ENCODE assay signal across 1 cellular context in the genomic region with DNA sequence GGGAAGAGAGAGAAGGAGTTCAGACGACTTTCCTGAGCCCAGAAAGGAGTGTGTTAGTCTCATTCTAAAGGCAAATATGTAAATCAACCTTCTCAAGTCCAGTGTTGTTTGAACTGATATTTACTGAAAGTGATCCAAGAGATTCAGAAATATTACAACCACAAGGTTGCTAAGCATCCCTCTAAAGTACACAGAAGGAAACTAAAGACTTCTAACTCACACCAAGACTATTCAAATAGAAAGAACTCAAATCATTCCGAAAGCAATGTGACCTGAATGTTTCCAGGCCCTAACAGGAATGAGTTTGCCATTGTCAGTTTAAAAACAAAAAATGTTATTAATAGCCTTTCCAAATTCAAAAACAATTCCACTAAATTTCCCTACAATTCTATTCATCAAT.
TF ChIP-seq lines count a peak whose summit lies in the region.

No MANE protein-coding gene starts in this region.

TF ChIP-seq in GM12878, 131 proteins besides CTCF, POLR2A, EP300 and RAD21 (continued from another document):
- TF ChIP-seq, protein P1, sequence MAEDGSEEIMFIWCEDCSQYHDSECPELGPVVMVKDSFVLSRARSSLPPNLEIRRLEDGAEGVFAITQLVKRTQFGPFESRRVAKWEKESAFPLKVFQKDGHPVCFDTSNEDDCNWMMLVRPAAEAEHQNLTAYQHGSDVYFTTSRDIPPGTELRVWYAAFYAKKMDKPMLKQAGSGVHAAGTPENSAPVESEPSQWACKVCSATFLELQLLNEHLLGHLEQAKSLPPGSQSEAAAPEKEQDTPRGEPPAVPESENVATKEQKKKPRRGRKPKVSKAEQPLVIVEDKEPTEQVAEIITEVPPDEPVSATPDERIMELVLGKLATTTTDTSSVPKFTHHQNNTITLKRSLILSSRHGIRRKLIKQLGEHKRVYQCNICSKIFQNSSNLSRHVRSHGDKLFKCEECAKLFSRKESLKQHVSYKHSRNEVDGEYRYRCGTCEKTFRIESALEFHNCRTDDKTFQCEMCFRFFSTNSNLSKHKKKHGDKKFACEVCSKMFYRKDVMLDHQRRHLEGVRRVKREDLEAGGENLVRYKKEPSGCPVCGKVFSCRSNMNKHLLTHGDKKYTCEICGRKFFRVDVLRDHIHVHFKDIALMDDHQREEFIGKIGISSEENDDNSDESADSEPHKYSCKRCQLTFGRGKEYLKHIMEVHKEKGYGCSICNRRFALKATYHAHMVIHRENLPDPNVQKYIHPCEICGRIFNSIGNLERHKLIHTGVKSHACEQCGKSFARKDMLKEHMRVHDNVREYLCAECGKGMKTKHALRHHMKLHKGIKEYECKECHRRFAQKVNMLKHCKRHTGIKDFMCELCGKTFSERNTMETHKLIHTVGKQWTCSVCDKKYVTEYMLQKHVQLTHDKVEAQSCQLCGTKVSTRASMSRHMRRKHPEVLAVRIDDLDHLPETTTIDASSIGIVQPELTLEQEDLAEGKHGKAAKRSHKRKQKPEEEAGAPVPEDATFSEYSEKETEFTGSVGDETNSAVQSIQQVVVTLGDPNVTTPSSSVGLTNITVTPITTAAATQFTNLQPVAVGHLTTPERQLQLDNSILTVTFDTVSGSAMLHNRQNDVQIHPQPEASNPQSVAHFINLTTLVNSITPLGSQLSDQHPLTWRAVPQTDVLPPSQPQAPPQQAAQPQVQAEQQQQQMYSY (CRISPR knock-in tag; IDR thresholded peaks at IDR 0.05) = no peak
- TF ChIP-seq ATF7 (IDR thresholded peaks at IDR 0.05; ENCODE audit: low read depth) (no peak), RUNX3 (IDR thresholded peaks at IDR 0.05; ENCODE audit: low read length) (peak; percentile 38; the same call in 1 of the 2 replicates), POLR2AphosphoS2 (IDR thresholded peaks at IDR 0.05; ENCODE audit: low read depth, low read length) (no peak), ZNF622 (IDR thresholded peaks at IDR 0.05) (no peak)
